In genomic region chr7:109309790-109310189, GRCh38 we compare ENCODE assay signal across 17 cellular contexts.
"Had no signal": no experiment of that assay in that cellular context is flagged by ENCODE, and none has a peak within 500 bp of the region (broad histone marks: within the 10 kb centered on the region; RNA-seq: fewer than 3 reads in every experiment).

No MANE protein-coding gene starts in this region.

- DNase-seq: colonic mucosa; dermis blood vessel endothelial cell; dorsolateral prefrontal cortex; effector CD4-positive, alpha-beta T cell; effector memory CD4-positive, alpha-beta T cell; foreskin keratinocyte; heart left ventricle; left cardiac atrium; left lung; left ventricle myocardium superior; lower lobe of right lung; mesendoderm; midbrain; naive B cell had no signal

- H3K4me3 ChIP-seq: colonic mucosa, dorsolateral prefrontal cortex, esophagus muscularis mucosa, gastroesophageal sphincter, heart left ventricle, hepatocyte, left lung, lower lobe of right lung had no signal

- H3K9me3 ChIP-seq: colonic mucosa had no signal

- ATAC-seq: foreskin keratinocyte, gastroesophageal sphincter, heart left ventricle, left cardiac atrium, left lung, left ventricle myocardium superior, lower lobe of right lung had no signal

- H3K36me3 ChIP-seq: colonic mucosa, esophagus muscularis mucosa, gastroesophageal sphincter, heart left ventricle, left lung, lower lobe of right lung had no signal

- H2AFZ ChIP-seq: hepatocyte had no signal

- H3K27me3 ChIP-seq: colonic mucosa, dorsolateral prefrontal cortex, esophagus muscularis mucosa, foreskin keratinocyte, gastroesophageal sphincter, heart left ventricle, hepatocyte, left lung had no signal

- H3K4me1 ChIP-seq: colonic mucosa, esophagus muscularis mucosa, foreskin keratinocyte, gastroesophageal sphincter, heart left ventricle, left lung, lower lobe of right lung had no signal

- H3K4me2 ChIP-seq: hepatocyte had no signal

- H3K27ac ChIP-seq: colonic mucosa, esophagus muscularis mucosa, foreskin keratinocyte, gastroesophageal sphincter, heart left ventricle, hepatocyte, left lung, lower lobe of right lung had no signal
